Comparison of ENCODE assay signal across 8 cellular contexts in the genomic region with DNA sequence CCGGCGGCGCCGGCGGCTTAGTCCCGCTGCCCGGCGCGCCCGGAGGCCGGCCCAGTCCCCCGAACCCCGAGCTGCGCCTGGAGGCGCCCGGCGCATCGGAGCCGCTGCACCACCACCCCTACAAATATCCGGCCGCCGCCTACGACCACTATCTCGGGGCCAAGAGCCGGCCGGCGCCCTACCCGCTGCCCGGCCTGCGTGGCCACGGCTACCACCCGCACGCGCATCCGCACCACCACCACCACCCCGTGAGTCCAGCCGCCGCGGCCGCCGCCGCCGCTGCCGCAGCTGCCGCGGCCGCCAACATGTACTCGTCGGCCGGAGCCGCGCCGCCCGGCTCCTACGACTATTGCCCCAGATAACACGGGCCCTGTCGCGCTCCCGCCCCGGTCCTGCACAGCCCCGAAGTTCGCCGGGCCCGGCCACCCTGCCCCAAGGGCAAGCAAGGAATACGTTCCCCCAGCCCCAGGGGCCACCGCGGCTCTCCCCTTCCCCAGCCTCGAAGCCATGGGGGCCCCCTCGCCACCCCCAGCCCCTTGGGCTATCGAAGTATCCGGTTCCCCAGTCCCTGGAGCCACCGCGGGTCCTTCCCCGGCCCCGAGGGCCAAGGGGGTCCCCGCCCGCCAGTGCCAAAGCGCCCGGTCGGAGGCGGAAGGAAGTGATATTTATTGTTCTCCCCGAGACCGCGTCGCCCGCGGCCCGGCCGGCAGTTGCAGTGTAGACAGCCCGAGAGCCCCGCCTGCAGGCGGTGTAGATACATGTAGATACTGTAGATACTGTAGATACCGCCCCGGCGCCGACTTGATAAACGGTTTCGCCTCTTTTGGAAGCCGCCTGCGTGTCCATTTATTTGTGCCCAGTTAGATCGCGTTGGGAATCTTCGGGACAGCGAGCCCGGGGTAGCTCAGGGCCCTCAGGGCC. TPM values are rescaled to one million over a fixed set of nuclear protein-coding genes. Genes with fewer than 3 reads are reported as not detected.
DNase-seq lines count a peak whose midpoint lies in the region; ATAC-seq and TF ChIP-seq lines count a peak whose summit lies in the region.

No MANE protein-coding gene starts in this region.

- TF ChIP-seq CTCF in breast epithelium (IDR thresholded peaks at IDR 0.05) = no peak
- no peak for TF ChIP-seq CTCF in MCF 10A (IDR thresholded peaks at IDR 0.05; ENCODE audit: unreplicated experiment)
- no peak for TF ChIP-seq CTCF in glutamatergic neuron (IDR thresholded peaks at IDR 0.05; ENCODE audit: partially characterized antibody, unreplicated experiment)

- peaks cover 0 to 4% of the 10 kb centered on the region in 2 donors for H3K4me1 ChIP-seq in breast epithelium

- peak overlapping the region in 1 of 2 donors; percentile 45 for H3K27ac ChIP-seq in breast epithelium

- no TSS peak for BruUV-seq in MCF 10A (replicated peaks; lab: Mats Ljungman, UMichigan)

- H3K27me3 ChIP-seq in breast epithelium = peaks cover 0 to 25% of the 10 kb centered on the region in 2 donors

- no peak for TF ChIP-seq POLR2A in breast epithelium (IDR thresholded peaks at IDR 0.05)

- no peaks in the 10 kb centered on the region for H3K27me3 Mint-ChIP-seq in MCF 10A (ENCODE audit: insufficient read depth, unreplicated experiment)
- peaks cover 13% of the 10 kb centered on the region for H3K27me3 Mint-ChIP-seq in glutamatergic neuron (ENCODE audit: unreplicated experiment)

- H3K27ac Mint-ChIP-seq in MCF 10A (ENCODE audit: low read depth, unreplicated experiment) (no peak overlapping the region), glutamatergic neuron (ENCODE audit: unreplicated experiment) (no peak overlapping the region)

- no peaks in the 10 kb centered on the region for H3K36me3 Mint-ChIP-seq in MCF 10A (ENCODE audit: insufficient read depth, unreplicated experiment)
- peaks cover 2% of the 10 kb centered on the region for H3K36me3 Mint-ChIP-seq in glutamatergic neuron (ENCODE audit: unreplicated experiment)

- no peak overlapping the region for H3K4me3 Mint-ChIP-seq in MCF 10A (ENCODE audit: unreplicated experiment)
- H3K4me3 Mint-ChIP-seq in glutamatergic neuron (ENCODE audit: unreplicated experiment) = no peak overlapping the region

- DNase-seq in breast epithelium (ENCODE audit: low spot score in 2 of 2) (no peak), MCF 10A (ENCODE audit: unreplicated experiment) (no peak), glutamatergic neuron (peak; percentile 33), NCI-H524 (lab: John Stamatoyannopoulos, UW) (no peak), NCI-H226 (no peak)
- DNase-seq in activated CD8-positive, alpha-beta memory T cell treated with anti-CD3 and anti-CD28 coated beads, Interleukin-2, amount 50 U/mL, for 4 hours = peak; percentile 46
- DNase-seq in stimulated activated CD4-positive, alpha-beta T cell treated with anti-CD3 and anti-CD28 coated beads, Interleukin-1b, Interleukin-23, amount 100 ng/mL, for 24 hours (ENCODE audit: low read depth in 4 of 4, low spot score in 1 of 4) = peak in 3 of 4 experiments; percentile 7 to 38 (median 25)

- H3K9me3 ChIP-seq in breast epithelium = no peaks in the 10 kb centered on the region

- H3K36me3 ChIP-seq in breast epithelium = no peaks in the 10 kb centered on the region

- H3K9me3 Mint-ChIP-seq in MCF 10A (ENCODE audit: unreplicated experiment) (no peaks in the 10 kb centered on the region), glutamatergic neuron (ENCODE audit: unreplicated experiment) (peaks cover 5% of the 10 kb centered on the region)

- peak overlapping the region; percentile 49 to 73 (median 50) for H3K4me3 ChIP-seq in breast epithelium

- intact Hi-C loops in breast epithelium (cut with DNase I; ENCODE audit: low total_unique reads) (no loop called here), MCF 10A (cut with micrococcal nuclease) (no loop called here)

- no peak for ATAC-seq in GM18868 (IDR thresholded peaks at IDR 0.05; ENCODE audit: unreplicated experiment)

- POLR2A ChIA-PET in MCF 10A (lab: Yijun Ruan, JAX) = no interaction called here

- H3K4me1 Mint-ChIP-seq in MCF 10A (ENCODE audit: insufficient read depth, unreplicated experiment) (no peaks in the 10 kb centered on the region), glutamatergic neuron (ENCODE audit: low read depth, unreplicated experiment) (no peaks in the 10 kb centered on the region)

- CTCF ChIA-PET in MCF 10A (lab: Yijun Ruan, JAX) = no interaction called here

RNA-seq across cellular contexts. Expression of a gene that starts 6.2 kb away (rescaled TPM):
- total RNA-seq in breast epithelium (1 to 10 TPM in 2 of 3 donors, under 1 TPM in 1; 0.96 to 9.2 (median 2.9) TPM), MCF 10A (2022) (not detected in 2 replicates), glutamatergic neuron (ENCODE audit: unreplicated experiment) (2.4 TPM)

RNA-seq across cellular contexts. Expression of a gene that starts 43.4 kb away (rescaled TPM):
- total RNA-seq in breast epithelium = 1 to 10 TPM; 1.3 to 6.2 (median 2.9) TPM
- total RNA-seq in MCF 10A (2022) = 0.37 and 0.83 TPM in 2 replicates
- 8.3 TPM for total RNA-seq in glutamatergic neuron (ENCODE audit: unreplicated experiment)

RNA-seq across cellular contexts. Expression of a gene that starts 52.5 kb away (rescaled TPM):
- 10 to 100 TPM in 2 of 3 donors, 1 to 10 TPM in 1; 5.4 to 33.8 (median 18.4) TPM for total RNA-seq in breast epithelium
- total RNA-seq in MCF 10A (2022) = 2.0 and 3.5 TPM in 2 replicates
- total RNA-seq in glutamatergic neuron (ENCODE audit: unreplicated experiment) = 96.0 TPM

Comparison
In these comparisons a context has a peak if more than half of its experiments do, and no peak if none do; other contexts are left out.
1. DNase-seq: peak in activated CD8-positive, alpha-beta memory T cell treated with anti-CD3 and anti-CD28 coated beads, Interleukin-2, amount 50 U/mL, for 4 hours (single experiment), glutamatergic neuron (single experiment) and stimulated activated CD4-positive, alpha-beta T cell treated with anti-CD3 and anti-CD28 coated beads, Interleukin-1b, Interleukin-23, amount 100 ng/mL, for 24 hours (3 of 4); none in breast epithelium (0 of 2), MCF 10A (single experiment), NCI-H524 (0 of 2) and NCI-H226 (single experiment).